33 cellular contexts compared by ENCODE assay signal in genomic region chr3:34275811-34276210, GRCh38.
DNase-seq lines count a peak whose midpoint lies in the region; FAIRE-seq and TF ChIP-seq lines count a peak whose summit lies in the region.
"Had no signal": no experiment of that assay in that cellular context is flagged by ENCODE, and none has a peak within 500 bp of the region (broad histone marks: within the 10 kb centered on the region; RNA-seq: fewer than 3 reads in every experiment).

No MANE protein-coding gene starts in this region.

- H2BK120ac ChIP-seq in H1 (replicated peaks; ENCODE audit: low read depth, low read length) = no peak overlapping the region

- TF ChIP-seq EP300 in H1 (IDR thresholded peaks at IDR 0.05; ENCODE audit: borderline replicate concordance in 1 of 2, low read depth in 2 of 2, low read length in 2 of 2) = no peak

- no peaks in the 10 kb centered on the region for H3K79me2 ChIP-seq in H1 (ENCODE audit: control insufficient read depth in 1 of 2, insufficient read depth in 2 of 2, low read length in 2 of 2)
- H3K79me2 ChIP-seq in mammary epithelial cell (ENCODE audit: insufficient read depth, low read length) = no peaks in the 10 kb centered on the region

- CTCF ChIA-PET in A673 (lab: Charles Lee) = interaction anchor here (0.5 to 1.7 kb wide), 10 partner anchors 13 to 408 kb away, joined by 3 to 9 read pairs (median 4); no protein-coding TSS in a partner anchor
- CTCF ChIA-PET in H1 (lab: Charles Lee; ENCODE audit: partially characterized antibody) = interaction anchor here (1.5 kb wide), 1 partner anchor 15 kb away, joined by 7 read pairs; no protein-coding TSS in a partner anchor
- CTCF ChIA-PET in mammary epithelial cell (lab: Charles Lee; ENCODE audit: low non-redundant PET) = no interaction called here

- no peak overlapping the region for H2BK5ac ChIP-seq in H1 (ENCODE audit: low read depth, low read length)

- H4K91ac ChIP-seq in H1 (replicated peaks; ENCODE audit: insufficient read length, low read length) = no peak overlapping the region

- no peak overlapping the region for H2AK5ac ChIP-seq in H1 (ENCODE audit: low read depth, low read length)

- in situ Hi-C loops in mammary epithelial cell (cut with MboI; ENCODE audit: low sequenced_read_pairs in 2 of 2) = no loop called here

- H4K20me1 ChIP-seq in H1 (replicated peaks in 1 of 2; ENCODE audit: control insufficient read depth in 1 of 2, insufficient read depth in 2 of 2, low read length in 2 of 2) (no peaks in the 10 kb centered on the region), mammary epithelial cell (ENCODE audit: insufficient read depth, low read length) (no peaks in the 10 kb centered on the region)
- H4K20me1 ChIP-seq: BLaER1; BLaER1 treated with 17β-estradiol and CSF1 and Interleukin-3, amounts not matched to agents 10 nM and 100 nM had no signal

- no peak overlapping the region for H2BK15ac ChIP-seq in H1 (ENCODE audit: low read length)

- H3K4ac ChIP-seq in H1 (replicated peaks; ENCODE audit: insufficient read length, low read depth, low read length) = no peak overlapping the region

- no peak overlapping the region for H2BK12ac ChIP-seq in H1 (ENCODE audit: low read depth, low read length)

- WGBS in H1 (ENCODE audit: extremely low coverage in 1 of 2, insufficient coverage in 1 of 2, insufficient read length in 1 of 2, insufficient replicate concordance in 2 of 2, low coverage in 1 of 2, low lambda C conversion rate in 2 of 2, missing lambda C conversion rate in 1 of 2), 2 experiments = 62% methylated on average over 2 of the region's 2 CpGs; no CpG with 5 or more reads in 1 of the 2 experiments
- WGBS in mammary epithelial cell (ENCODE audit: low coverage, missing lambda C conversion rate) = 86% methylated on average over 2 of the region's 2 CpGs

- H3K23me2 ChIP-seq in H1 (ENCODE audit: low read depth, low read length) = no peaks in the 10 kb centered on the region; the same call in 1 of the 2 replicates

- H3K9ac ChIP-seq in SK-N-MC (ENCODE audit: insufficient read length) (peak overlapping the region; percentile 63), H1 (replicated peaks in 1 of 4; ENCODE audit: extremely low read depth in 1 of 4, low read depth in 3 of 4, low read length in 3 of 4) (no peak overlapping the region), mammary epithelial cell (ENCODE audit: insufficient read depth, low read length) (no peak overlapping the region)
- H3K9ac ChIP-seq: BLaER1; BLaER1 treated with 17β-estradiol and CSF1 and Interleukin-3, amounts not matched to agents 10 nM and 100 nM had no signal

- H3K36me3 ChIP-seq in A673 (ENCODE audit: insufficient read depth, low read length, poor library complexity, severe bottlenecking) (peaks cover 21% of the 10 kb centered on the region), SK-N-MC (ENCODE audit: insufficient read depth, low read length) (peaks cover 2% of the 10 kb centered on the region; the same call in 1 of the 2 replicates), H1 (ENCODE audit: control insufficient read depth in 2 of 4, insufficient read depth in 4 of 4, low read length in 3 of 4) (no peaks in the 10 kb centered on the region), mammary epithelial cell (ENCODE audit: insufficient read depth, low read length) (no peaks in the 10 kb centered on the region)
- H3K36me3 ChIP-seq: BE2C; BLaER1; BLaER1 treated with 17β-estradiol and CSF1 and Interleukin-3, amounts not matched to agents 10 nM and 100 nM had no signal

- H3K79me1 ChIP-seq in H1 (ENCODE audit: low read depth, low read length) = no peaks in the 10 kb centered on the region

- H3K56ac ChIP-seq in H1 (replicated peaks; ENCODE audit: insufficient read length, low read depth, low read length) = no peak overlapping the region

- H4K5ac ChIP-seq in H1 (ENCODE audit: insufficient read length, low read depth, low read length) = peak overlapping the region; percentile 41

- no peak for TF ChIP-seq POLR2A in H1 (IDR thresholded peaks at IDR 0.05; ENCODE audit: control extremely low read depth in 1 of 2, low read depth in 2 of 2, low read length in 2 of 2)

- H3K18ac ChIP-seq in H1 (ENCODE audit: extremely low read depth, low read length) = no peak overlapping the region

- H3K9me3 ChIP-seq in A673 (ENCODE audit: low read depth, low read length, poor library complexity, severe bottlenecking) (peaks cover 20% of the 10 kb centered on the region), SK-N-MC (ENCODE audit: low read depth, low read length) (no peaks in the 10 kb centered on the region), H1 (ENCODE audit: insufficient read depth in 2 of 2, low read depth in 1 of 2, low read length in 1 of 2) (no peaks in the 10 kb centered on the region), mammary epithelial cell (replicated peaks; ENCODE audit: insufficient read depth, low read length) (no peaks in the 10 kb centered on the region)
- H3K9me3 ChIP-seq: A549, BE2C, Caco-2 had no signal

- no peak for TF ChIP-seq RAD21 in H1 (IDR thresholded peaks at IDR 0.05 in 1 of 2, conservative IDR thresholded peaks at IDR 0.05 in 1 of 2; ENCODE audit: low read depth in 2 of 2, low read length in 2 of 2)

- peak overlapping the region; percentile 99 for H3K27ac ChIP-seq in A673 (ENCODE audit: low read depth, low read length, poor library complexity, severe bottlenecking)
- peak overlapping the region; percentile 99 for H3K27ac ChIP-seq in SK-N-MC
- H3K27ac ChIP-seq in H1 (ENCODE audit: low read depth, low read length) = no peak overlapping the region
- H3K27ac ChIP-seq in mammary epithelial cell (ENCODE audit: insufficient read depth, low read depth, low read length) = no peak overlapping the region
- H3K27ac ChIP-seq: 22Rv1; A549; BLaER1; BLaER1 treated with 17β-estradiol and CSF1 and Interleukin-3, amounts not matched to agents 10 nM and 100 nM; C4-2B had no signal

- no peaks in the 10 kb centered on the region for H3K27me3 ChIP-seq in A673 (replicated peaks; ENCODE audit: insufficient read depth, low read depth, low read length, poor library complexity)
- no peaks in the 10 kb centered on the region for H3K27me3 ChIP-seq in H1 (replicated peaks in 1 of 4; ENCODE audit: control insufficient read depth in 3 of 4, extremely low read depth in 1 of 4, insufficient read depth in 3 of 4, low read length in 3 of 4)
- H3K27me3 ChIP-seq in mammary epithelial cell (ENCODE audit: insufficient read depth, low read length) = no peaks in the 10 kb centered on the region
- H3K27me3 ChIP-seq: BE2C; BLaER1; BLaER1 treated with 17β-estradiol and CSF1 and Interleukin-3, amounts not matched to agents 10 nM and 100 nM had no signal

- H2AFZ ChIP-seq in H1 (ENCODE audit: low read length) (no peak overlapping the region), mammary epithelial cell (ENCODE audit: low read depth, low read length) (no peak overlapping the region)

- BruUV-seq in A673 (replicated peaks; lab: Mats Ljungman, UMichigan) (no TSS peak), mammary epithelial cell (replicated peaks; lab: Mats Ljungman, UMichigan) (no TSS peak)

- POLR2A ChIA-PET in A673 (lab: Charles Lee; ENCODE audit: low non-redundant PET) (interaction anchor here (0.8 to 1.0 kb wide), 2 partner anchors 355 to 392 kb away, joined by 3 to 4 read pairs; no protein-coding TSS in a partner anchor), H1 (lab: Charles Lee; ENCODE audit: partially characterized antibody) (no interaction called here)

- no peak overlapping the region for H4K8ac ChIP-seq in H1 (ENCODE audit: extremely low read depth, insufficient read depth, low read length)

- dilution Hi-C loops in mammary epithelial cell (cut with HindIII; ENCODE audit: low sequenced_read_pairs) = no loop called here

- H3K4me2 ChIP-seq in H1 (ENCODE audit: insufficient read depth in 1 of 2, low read depth in 2 of 2, low read length in 2 of 2) (no peak overlapping the region), mammary epithelial cell (ENCODE audit: insufficient read depth, low read depth, low read length) (no peak overlapping the region)
- H3K4me2 ChIP-seq: A549; BLaER1; BLaER1 treated with 17β-estradiol and CSF1 and Interleukin-3, amounts not matched to agents 10 nM and 100 nM had no signal

- TF ChIP-seq CTCF in A673 (conservative IDR thresholded peaks at IDR 0.05; ENCODE audit: low read depth, low read length) (no peak), H1 (IDR thresholded peaks at IDR 0.05; ENCODE audit: control extremely low read depth in 1 of 3, insufficient read depth in 1 of 3, low read depth in 1 of 3, low read length in 3 of 3) (no peak), mammary epithelial cell (conservative IDR thresholded peaks at IDR 0.05 in 1 of 2, IDR thresholded peaks at IDR 0.05 in 1 of 2; ENCODE audit: extremely low read depth in 1 of 2, insufficient read depth in 1 of 2, low read depth in 1 of 2, low read length in 2 of 2) (no peak)

- H3K14ac ChIP-seq in H1 (ENCODE audit: insufficient read length) = no peak overlapping the region

- intact Hi-C loops in A673 (cut with micrococcal nuclease; ENCODE audit: unreplicated experiment) (loop anchor here (1.0 to 5.0 kb wide), 10 partner anchors 169 to 1671 kb away; no protein-coding TSS in a partner anchor), mammary epithelial cell (cut with micrococcal nuclease) (no loop called here)

- FAIRE-seq in H1 (lab: Jason Lieb, UNC) = no peak
- FAIRE-seq: A204.1, A549, D721Med had no signal

- no peak overlapping the region for H2BK20ac ChIP-seq in H1 (ENCODE audit: low read length)

- H3K4me3 ChIP-seq in A673 (ENCODE audit: low read depth, low read length, poor library complexity, severe bottlenecking) = no peak overlapping the region
- H3K4me3 ChIP-seq in SK-N-MC = no peak overlapping the region
- no peak overlapping the region for H3K4me3 ChIP-seq in H1 (ENCODE audit: extremely low read depth in 1 of 4, insufficient read depth in 2 of 4, low read depth in 3 of 4, low read length in 4 of 4)
- no peak overlapping the region for H3K4me3 ChIP-seq in mammary epithelial cell (replicated peaks in 1 of 3; ENCODE audit: insufficient read depth in 1 of 3, low read depth in 2 of 3, low read length in 3 of 3)
- H3K4me3 ChIP-seq: A549; BLaER1; BLaER1 treated with 17β-estradiol and CSF1 and Interleukin-3, amounts not matched to agents 10 nM and 100 nM had no signal

- H3K4me1 ChIP-seq in A673 (ENCODE audit: insufficient read depth, low read length, poor library complexity, severe bottlenecking) (peaks cover 33% of the 10 kb centered on the region), H1 (replicated peaks in 1 of 4; ENCODE audit: control insufficient read depth in 3 of 4, insufficient read depth in 4 of 4, low read length in 3 of 4) (no peaks in the 10 kb centered on the region), mammary epithelial cell (ENCODE audit: insufficient read depth, low read length) (no peaks in the 10 kb centered on the region)
- H3K4me1 ChIP-seq: A549, BE2C, BLaER1, Caco-2 had no signal

- peak; percentile 97 for DNase-seq in A673 (ENCODE audit: low spot score)
- no peak for DNase-seq in SK-N-MC (ENCODE audit: low read depth, low spot score)
- no peak for DNase-seq in H1 (ENCODE audit: low read depth in 1 of 2, low spot score in 2 of 2)
- no peak for DNase-seq in stimulated activated CD4-positive, alpha-beta T cell treated with anti-CD3 and anti-CD28 coated beads, Interleukin-15, amount 100 ng/mL, for 24 hours
- DNase-seq in mammary epithelial cell = no peak
- DNase-seq in dermis blood vessel endothelial cell = no peak
- DNase-seq: 8988T; ACHN; AML-193; BE2C; C1 segment of cervical spinal cord; Caco-2; Calu3; CD4-positive, alpha-beta memory T cell; CD4-positive, alpha-beta T cell; CD4-positive, CD25-positive, alpha-beta regulatory T cell; CD8-positive, alpha-beta memory T cell; CD8-positive, alpha-beta T cell; COR-L47; DMS 273 treated with DMSO at 0.1 percent for 48 hours; DMS153; DMS53; DMS79; DMS79 treated with DMSO at 0.1 percent for 48 hours; DND-41; EL had no signal

- H3K23ac ChIP-seq in H1 (ENCODE audit: insufficient read length) = no peak overlapping the region

Comparison
In these comparisons a context has a peak if more than half of its experiments do, and no peak if none do; other contexts are left out.
1. H3K27ac ChIP-seq: peak in A673 (single experiment) and SK-N-MC (single experiment); none in H1 (single experiment) and mammary epithelial cell (single experiment).